1 cellular context compared by ENCODE assay signal in the genomic region with DNA sequence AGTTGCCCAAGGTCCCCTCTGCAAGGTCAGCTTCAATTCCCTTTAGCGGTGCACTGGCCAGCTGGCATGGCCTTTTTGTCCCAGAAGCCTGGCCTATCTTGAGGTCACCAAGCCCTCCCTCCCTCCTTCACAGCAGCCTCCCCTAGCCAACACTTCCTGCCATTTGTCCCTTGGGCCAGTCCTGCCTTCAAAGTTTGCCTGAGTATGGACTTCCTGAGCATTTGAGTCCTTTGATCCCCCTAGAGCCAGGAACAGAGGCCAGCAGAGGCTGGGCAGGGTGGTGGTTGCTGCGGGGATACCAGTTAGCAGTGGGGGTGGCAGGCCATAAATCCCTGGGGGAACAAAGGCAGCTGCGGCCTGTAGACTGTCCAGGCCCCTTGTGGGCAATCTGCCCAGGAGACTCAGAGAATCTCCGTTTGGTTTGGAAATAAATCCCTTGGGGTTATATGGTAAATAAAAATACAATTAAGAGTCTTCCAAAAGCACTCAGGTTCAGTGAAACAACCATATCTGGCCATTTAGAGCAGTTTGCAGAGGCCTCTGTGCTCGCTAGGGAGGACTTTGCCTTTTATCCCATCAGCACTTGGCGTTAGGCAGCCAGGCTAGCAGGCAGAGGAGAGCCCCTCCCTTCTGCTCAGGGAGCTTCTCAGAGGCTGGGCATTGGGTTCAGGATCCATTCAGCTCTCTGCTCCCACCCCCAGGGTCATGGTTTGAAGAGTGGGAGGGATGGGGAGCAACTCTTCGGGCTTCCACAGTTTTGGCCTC.
TF ChIP-seq lines count a peak whose summit lies in the region.

No MANE protein-coding gene starts in this region.

TF ChIP-seq in HepG2, 621 proteins besides CTCF, POLR2A, EP300 and RAD21 (continued from another document and continues in another):
- no peak for TF ChIP-seq ATF7-NPFF (CRISPR knock-in tag; IDR thresholded peaks at IDR 0.05; ENCODE audit: low read depth)
- TF ChIP-seq ZNF235 (CRISPR knock-in tag; IDR thresholded peaks at IDR 0.05; ENCODE audit: borderline replicate concordance), result no peak
- TF ChIP-seq TCF7L2 (IDR thresholded peaks at IDR 0.05; ENCODE audit: low read depth, low read length), result no peak
- TF ChIP-seq, protein P1, sequence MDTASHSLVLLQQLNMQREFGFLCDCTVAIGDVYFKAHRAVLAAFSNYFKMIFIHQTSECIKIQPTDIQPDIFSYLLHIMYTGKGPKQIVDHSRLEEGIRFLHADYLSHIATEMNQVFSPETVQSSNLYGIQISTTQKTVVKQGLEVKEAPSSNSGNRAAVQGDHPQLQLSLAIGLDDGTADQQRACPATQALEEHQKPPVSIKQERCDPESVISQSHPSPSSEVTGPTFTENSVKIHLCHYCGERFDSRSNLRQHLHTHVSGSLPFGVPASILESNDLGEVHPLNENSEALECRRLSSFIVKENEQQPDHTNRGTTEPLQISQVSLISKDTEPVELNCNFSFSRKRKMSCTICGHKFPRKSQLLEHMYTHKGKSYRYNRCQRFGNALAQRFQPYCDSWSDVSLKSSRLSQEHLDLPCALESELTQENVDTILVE (CRISPR knock-in tag; IDR thresholded peaks at IDR 0.05), result no peak
- TF ChIP-seq ZNF260 (CRISPR knock-in tag; IDR thresholded peaks at IDR 0.05; ENCODE audit: borderline replicate concordance, low read depth), result no peak
- TF ChIP-seq, protein P2, sequence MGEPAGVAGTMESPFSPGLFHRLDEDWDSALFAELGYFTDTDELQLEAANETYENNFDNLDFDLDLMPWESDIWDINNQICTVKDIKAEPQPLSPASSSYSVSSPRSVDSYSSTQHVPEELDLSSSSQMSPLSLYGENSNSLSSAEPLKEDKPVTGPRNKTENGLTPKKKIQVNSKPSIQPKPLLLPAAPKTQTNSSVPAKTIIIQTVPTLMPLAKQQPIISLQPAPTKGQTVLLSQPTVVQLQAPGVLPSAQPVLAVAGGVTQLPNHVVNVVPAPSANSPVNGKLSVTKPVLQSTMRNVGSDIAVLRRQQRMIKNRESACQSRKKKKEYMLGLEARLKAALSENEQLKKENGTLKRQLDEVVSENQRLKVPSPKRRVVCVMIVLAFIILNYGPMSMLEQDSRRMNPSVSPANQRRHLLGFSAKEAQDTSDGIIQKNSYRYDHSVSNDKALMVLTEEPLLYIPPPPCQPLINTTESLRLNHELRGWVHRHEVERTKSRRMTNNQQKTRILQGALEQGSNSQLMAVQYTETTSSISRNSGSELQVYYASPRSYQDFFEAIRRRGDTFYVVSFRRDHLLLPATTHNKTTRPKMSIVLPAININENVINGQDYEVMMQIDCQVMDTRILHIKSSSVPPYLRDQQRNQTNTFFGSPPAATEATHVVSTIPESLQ (CRISPR knock-in tag; conservative IDR thresholded peaks at IDR 0.05), result no peak
- TF ChIP-seq ZZZ3 (CRISPR knock-in tag; IDR thresholded peaks at IDR 0.05; ENCODE audit: borderline replicate concordance), result no peak
- TF ChIP-seq, protein P3, sequence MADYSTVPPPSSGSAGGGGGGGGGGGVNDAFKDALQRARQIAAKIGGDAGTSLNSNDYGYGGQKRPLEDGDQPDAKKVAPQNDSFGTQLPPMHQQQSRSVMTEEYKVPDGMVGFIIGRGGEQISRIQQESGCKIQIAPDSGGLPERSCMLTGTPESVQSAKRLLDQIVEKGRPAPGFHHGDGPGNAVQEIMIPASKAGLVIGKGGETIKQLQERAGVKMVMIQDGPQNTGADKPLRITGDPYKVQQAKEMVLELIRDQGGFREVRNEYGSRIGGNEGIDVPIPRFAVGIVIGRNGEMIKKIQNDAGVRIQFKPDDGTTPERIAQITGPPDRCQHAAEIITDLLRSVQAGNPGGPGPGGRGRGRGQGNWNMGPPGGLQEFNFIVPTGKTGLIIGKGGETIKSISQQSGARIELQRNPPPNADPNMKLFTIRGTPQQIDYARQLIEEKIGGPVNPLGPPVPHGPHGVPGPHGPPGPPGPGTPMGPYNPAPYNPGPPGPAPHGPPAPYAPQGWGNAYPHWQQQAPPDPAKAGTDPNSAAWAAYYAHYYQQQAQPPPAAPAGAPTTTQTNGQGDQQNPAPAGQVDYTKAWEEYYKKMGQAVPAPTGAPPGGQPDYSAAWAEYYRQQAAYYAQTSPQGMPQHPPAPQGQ (CRISPR knock-in tag; IDR thresholded peaks at IDR 0.05; ENCODE audit: borderline replicate concordance), result no peak
- TF ChIP-seq, protein P4, sequence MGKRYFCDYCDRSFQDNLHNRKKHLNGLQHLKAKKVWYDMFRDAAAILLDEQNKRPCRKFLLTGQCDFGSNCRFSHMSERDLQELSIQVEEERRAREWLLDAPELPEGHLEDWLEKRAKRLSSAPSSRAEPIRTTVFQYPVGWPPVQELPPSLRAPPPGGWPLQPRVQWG (CRISPR knock-in tag; IDR thresholded peaks at IDR 0.05; ENCODE audit: borderline replicate concordance, low read depth), result no peak
- TF ChIP-seq, protein P5, sequence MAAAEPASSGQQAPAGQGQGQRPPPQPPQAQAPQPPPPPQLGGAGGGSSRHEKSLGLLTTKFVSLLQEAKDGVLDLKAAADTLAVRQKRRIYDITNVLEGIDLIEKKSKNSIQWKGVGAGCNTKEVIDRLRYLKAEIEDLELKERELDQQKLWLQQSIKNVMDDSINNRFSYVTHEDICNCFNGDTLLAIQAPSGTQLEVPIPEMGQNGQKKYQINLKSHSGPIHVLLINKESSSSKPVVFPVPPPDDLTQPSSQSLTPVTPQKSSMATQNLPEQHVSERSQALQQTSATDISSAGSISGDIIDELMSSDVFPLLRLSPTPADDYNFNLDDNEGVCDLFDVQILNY (CRISPR knock-in tag; conservative IDR thresholded peaks at IDR 0.05), result no peak
- no peak for TF ChIP-seq ZNF34 (CRISPR knock-in tag; IDR thresholded peaks at IDR 0.05; ENCODE audit: borderline replicate concordance)
- TF ChIP-seq ZNF772 (CRISPR knock-in tag; IDR thresholded peaks at IDR 0.05), result no peak; the same call in 1 of the 2 replicates
- peak; percentile 46; the same call in 1 of the 2 replicates for TF ChIP-seq ETV5 (CRISPR knock-in tag; IDR thresholded peaks at IDR 0.05; ENCODE audit: borderline replicate concordance)
- TF ChIP-seq ZNF577 (CRISPR knock-in tag; IDR thresholded peaks at IDR 0.05; ENCODE audit: borderline replicate concordance, low read depth), result no peak
- TF ChIP-seq, protein P6, sequence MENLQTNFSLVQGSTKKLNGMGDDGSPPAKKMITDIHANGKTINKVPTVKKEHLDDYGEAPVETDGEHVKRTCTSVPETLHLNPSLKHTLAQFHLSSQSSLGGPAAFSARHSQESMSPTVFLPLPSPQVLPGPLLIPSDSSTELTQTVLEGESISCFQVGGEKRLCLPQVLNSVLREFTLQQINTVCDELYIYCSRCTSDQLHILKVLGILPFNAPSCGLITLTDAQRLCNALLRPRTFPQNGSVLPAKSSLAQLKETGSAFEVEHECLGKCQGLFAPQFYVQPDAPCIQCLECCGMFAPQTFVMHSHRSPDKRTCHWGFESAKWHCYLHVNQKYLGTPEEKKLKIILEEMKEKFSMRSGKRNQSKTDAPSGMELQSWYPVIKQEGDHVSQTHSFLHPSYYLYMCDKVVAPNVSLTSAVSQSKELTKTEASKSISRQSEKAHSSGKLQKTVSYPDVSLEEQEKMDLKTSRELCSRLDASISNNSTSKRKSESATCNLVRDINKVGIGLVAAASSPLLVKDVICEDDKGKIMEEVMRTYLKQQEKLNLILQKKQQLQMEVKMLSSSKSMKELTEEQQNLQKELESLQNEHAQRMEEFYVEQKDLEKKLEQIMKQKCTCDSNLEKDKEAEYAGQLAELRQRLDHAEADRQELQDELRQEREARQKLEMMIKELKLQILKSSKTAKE (CRISPR knock-in tag; IDR thresholded peaks at IDR 0.05; ENCODE audit: borderline replicate concordance), result no peak
- TF ChIP-seq, protein P7, sequence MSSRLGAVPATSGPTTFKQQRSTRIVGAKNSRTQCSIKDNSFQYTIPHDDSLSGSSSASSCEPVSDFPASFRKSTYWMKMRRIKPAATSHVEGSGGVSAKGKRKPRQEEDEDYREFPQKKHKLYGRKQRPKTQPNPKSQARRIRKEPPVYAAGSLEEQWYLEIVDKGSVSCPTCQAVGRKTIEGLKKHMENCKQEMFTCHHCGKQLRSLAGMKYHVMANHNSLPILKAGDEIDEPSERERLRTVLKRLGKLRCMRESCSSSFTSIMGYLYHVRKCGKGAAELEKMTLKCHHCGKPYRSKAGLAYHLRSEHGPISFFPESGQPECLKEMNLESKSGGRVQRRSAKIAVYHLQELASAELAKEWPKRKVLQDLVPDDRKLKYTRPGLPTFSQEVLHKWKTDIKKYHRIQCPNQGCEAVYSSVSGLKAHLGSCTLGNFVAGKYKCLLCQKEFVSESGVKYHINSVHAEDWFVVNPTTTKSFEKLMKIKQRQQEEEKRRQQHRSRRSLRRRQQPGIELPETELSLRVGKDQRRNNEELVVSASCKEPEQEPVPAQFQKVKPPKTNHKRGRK (CRISPR knock-in tag; IDR thresholded peaks at IDR 0.05), result no peak
- TF ChIP-seq BRD4 (CRISPR knock-in tag; IDR thresholded peaks at IDR 0.05), result peak; percentile 50; the same call in 1 of the 2 replicates
- TF ChIP-seq, protein P8, sequence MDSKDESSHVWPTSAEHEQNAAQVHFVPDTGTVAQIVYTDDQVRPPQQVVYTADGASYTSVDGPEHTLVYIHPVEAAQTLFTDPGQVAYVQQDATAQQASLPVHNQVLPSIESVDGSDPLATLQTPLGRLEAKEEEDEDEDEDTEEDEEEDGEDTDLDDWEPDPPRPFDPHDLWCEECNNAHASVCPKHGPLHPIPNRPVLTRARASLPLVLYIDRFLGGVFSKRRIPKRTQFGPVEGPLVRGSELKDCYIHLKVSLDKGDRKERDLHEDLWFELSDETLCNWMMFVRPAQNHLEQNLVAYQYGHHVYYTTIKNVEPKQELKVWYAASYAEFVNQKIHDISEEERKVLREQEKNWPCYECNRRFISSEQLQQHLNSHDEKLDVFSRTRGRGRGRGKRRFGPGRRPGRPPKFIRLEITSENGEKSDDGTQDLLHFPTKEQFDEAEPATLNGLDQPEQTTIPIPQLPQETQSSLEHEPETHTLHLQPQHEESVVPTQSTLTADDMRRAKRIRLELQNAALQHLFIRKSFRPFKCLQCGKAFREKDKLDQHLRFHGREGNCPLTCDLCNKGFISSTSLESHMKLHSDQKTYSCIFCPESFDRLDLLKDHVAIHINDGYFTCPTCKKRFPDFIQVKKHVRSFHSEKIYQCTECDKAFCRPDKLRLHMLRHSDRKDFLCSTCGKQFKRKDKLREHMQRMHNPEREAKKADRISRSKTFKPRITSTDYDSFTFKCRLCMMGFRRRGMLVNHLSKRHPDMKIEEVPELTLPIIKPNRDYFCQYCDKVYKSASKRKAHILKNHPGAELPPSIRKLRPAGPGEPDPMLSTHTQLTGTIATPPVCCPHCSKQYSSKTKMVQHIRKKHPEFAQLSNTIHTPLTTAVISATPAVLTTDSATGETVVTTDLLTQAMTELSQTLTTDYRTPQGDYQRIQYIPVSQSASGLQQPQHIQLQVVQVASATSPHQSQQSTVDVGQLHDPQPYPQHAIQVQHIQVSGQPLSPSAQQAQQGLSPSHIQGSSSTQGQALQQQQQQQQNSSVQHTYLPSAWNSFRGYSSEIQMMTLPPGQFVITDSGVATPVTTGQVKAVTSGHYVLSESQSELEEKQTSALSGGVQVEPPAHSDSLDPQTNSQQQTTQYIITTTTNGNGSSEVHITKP (CRISPR knock-in tag; IDR thresholded peaks at IDR 0.05; ENCODE audit: low read depth), result no peak
- TF ChIP-seq AGO1 (IDR thresholded peaks at IDR 0.05; ENCODE audit: low read depth, low read length, poor library complexity, severe bottlenecking), result no peak
- TF ChIP-seq ZEB1 (IDR thresholded peaks at IDR 0.05; ENCODE audit: insufficient replicate concordance, low read depth), result no peak
- peak; percentile 19; the same call in 1 of the 2 replicates for TF ChIP-seq ZNF343 (CRISPR knock-in tag; IDR thresholded peaks at IDR 0.05)
- TF ChIP-seq ZKSCAN5 (CRISPR knock-in tag; IDR thresholded peaks at IDR 0.05), result no peak
- TF ChIP-seq, protein P9, sequence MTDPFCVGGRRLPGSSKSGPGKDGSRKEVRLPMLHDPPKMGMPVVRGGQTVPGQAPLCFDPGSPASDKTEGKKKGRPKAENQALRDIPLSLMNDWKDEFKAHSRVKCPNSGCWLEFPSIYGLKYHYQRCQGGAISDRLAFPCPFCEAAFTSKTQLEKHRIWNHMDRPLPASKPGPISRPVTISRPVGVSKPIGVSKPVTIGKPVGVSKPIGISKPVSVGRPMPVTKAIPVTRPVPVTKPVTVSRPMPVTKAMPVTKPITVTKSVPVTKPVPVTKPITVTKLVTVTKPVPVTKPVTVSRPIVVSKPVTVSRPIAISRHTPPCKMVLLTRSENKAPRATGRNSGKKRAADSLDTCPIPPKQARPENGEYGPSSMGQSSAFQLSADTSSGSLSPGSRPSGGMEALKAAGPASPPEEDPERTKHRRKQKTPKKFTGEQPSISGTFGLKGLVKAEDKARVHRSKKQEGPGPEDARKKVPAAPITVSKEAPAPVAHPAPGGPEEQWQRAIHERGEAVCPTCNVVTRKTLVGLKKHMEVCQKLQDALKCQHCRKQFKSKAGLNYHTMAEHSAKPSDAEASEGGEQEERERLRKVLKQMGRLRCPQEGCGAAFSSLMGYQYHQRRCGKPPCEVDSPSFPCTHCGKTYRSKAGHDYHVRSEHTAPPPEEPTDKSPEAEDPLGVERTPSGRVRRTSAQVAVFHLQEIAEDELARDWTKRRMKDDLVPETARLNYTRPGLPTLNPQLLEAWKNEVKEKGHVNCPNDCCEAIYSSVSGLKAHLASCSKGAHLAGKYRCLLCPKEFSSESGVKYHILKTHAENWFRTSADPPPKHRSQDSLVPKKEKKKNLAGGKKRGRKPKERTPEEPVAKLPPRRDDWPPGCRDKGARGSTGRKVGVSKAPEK (CRISPR knock-in tag; IDR thresholded peaks at IDR 0.05; ENCODE audit: borderline replicate concordance), result no peak
- no peak for TF ChIP-seq GATAD2A (CRISPR knock-in tag; IDR thresholded peaks at IDR 0.05)
- TF ChIP-seq, protein P10, sequence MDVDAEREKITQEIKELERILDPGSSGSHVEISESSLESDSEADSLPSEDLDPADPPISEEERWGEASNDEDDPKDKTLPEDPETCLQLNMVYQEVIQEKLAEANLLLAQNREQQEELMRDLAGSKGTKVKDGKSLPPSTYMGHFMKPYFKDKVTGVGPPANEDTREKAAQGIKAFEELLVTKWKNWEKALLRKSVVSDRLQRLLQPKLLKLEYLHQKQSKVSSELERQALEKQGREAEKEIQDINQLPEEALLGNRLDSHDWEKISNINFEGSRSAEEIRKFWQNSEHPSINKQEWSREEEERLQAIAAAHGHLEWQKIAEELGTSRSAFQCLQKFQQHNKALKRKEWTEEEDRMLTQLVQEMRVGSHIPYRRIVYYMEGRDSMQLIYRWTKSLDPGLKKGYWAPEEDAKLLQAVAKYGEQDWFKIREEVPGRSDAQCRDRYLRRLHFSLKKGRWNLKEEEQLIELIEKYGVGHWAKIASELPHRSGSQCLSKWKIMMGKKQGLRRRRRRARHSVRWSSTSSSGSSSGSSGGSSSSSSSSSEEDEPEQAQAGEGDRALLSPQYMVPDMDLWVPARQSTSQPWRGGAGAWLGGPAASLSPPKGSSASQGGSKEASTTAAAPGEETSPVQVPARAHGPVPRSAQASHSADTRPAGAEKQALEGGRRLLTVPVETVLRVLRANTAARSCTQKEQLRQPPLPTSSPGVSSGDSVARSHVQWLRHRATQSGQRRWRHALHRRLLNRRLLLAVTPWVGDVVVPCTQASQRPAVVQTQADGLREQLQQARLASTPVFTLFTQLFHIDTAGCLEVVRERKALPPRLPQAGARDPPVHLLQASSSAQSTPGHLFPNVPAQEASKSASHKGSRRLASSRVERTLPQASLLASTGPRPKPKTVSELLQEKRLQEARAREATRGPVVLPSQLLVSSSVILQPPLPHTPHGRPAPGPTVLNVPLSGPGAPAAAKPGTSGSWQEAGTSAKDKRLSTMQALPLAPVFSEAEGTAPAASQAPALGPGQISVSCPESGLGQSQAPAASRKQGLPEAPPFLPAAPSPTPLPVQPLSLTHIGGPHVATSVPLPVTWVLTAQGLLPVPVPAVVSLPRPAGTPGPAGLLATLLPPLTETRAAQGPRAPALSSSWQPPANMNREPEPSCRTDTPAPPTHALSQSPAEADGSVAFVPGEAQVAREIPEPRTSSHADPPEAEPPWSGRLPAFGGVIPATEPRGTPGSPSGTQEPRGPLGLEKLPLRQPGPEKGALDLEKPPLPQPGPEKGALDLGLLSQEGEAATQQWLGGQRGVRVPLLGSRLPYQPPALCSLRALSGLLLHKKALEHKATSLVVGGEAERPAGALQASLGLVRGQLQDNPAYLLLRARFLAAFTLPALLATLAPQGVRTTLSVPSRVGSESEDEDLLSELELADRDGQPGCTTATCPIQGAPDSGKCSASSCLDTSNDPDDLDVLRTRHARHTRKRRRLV (CRISPR knock-in tag; IDR thresholded peaks at IDR 0.05), result no peak
- TF ChIP-seq ZNF451 (CRISPR knock-in tag; IDR thresholded peaks at IDR 0.05), result no peak
